In the genomic region with DNA sequence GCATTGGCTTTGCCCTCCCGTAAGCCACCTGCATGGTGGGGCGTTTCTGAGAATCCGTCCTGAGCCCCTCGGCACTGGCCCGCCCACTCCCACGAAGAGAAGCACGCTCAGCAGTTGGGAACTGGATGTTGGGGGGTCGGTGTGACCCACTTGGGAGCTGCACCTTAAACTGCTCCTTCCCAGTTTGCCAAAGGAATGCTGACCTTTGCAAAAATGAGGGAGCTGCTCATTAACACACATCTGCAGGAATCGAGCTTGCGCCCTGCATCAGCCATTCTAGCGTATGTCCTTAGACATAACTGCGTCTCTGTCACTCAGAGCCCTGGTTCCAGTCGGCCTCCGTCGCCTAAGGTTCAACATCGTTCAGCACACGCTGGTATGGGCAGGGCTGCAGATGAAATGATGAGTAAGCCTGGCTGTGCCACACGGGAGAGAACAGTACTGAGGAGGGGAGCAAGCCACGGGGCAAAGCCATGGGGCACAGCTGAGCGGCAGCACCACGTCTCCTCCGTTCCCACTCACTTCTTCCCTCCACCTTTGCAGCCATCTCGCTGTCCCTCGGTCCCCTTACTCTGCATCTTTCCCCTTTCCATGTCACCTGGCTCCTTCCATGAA, we compare ENCODE assay signal across 15 cellular contexts. TPM values are rescaled to one million over a fixed set of nuclear protein-coding genes. Genes with fewer than 3 reads are reported as not detected.
DNase-seq lines count a peak whose midpoint lies in the region; ATAC-seq and TF ChIP-seq lines count a peak whose summit lies in the region.
"Had no signal": no experiment of that assay in that cellular context is flagged by ENCODE, and none has a peak within 500 bp of the region (broad histone marks: within the 10 kb centered on the region; RNA-seq: fewer than 3 reads in every experiment).

No MANE protein-coding gene starts in this region.

- H3K79me1 ChIP-seq in trophoblast cell (ENCODE audit: low read length) = peaks cover 3% of the 10 kb centered on the region

- H3K4me2 ChIP-seq in BLaER1 (peak overlapping the region; percentile 81), trophoblast cell (ENCODE audit: low read length) (no peak overlapping the region)
- H3K4me2 ChIP-seq: hepatocyte had no signal

- H3K79me2 ChIP-seq in trophoblast cell (ENCODE audit: control insufficient read depth, insufficient read depth, low read length, poor library complexity) = no peaks in the 10 kb centered on the region
- H3K79me2 ChIP-seq: hepatocyte had no signal

- no peak overlapping the region for H3K18ac ChIP-seq in trophoblast cell (ENCODE audit: low read length)

- H3K4ac ChIP-seq in trophoblast cell (ENCODE audit: low read depth, low read length) = no peak overlapping the region

- peak; percentile 43 for DNase-seq in M059J (ENCODE audit: low read depth)
- peak; percentile 34 for DNase-seq in epithelial cell of esophagus (ENCODE audit: low read depth)
- DNase-seq in trophoblast cell = peak in 1 of 2 donors; percentile 28
- no peak for DNase-seq in ureter (ENCODE audit: low spot score)
- DNase-seq in cerebellum (ENCODE audit: low spot score) = no peak
- no peak for DNase-seq in MG63
- DNase-seq: activated T-cell treated with anti-CD3 and anti-CD28 coated beads for 4 hours, left lung, NCI-H1105 treated with DMSO at 0.1 percent for 48 hours, NCI-H446 had no signal

- H3K27me3 ChIP-seq in BLaER1 (no peaks in the 10 kb centered on the region), trophoblast cell (ENCODE audit: insufficient read depth, low read length) (no peaks in the 10 kb centered on the region), MG63 (peaks cover 2% of the 10 kb centered on the region; the same call in 1 of the 2 replicates)
- H3K27me3 ChIP-seq: hepatocyte, suprapubic skin had no signal

- TF ChIP-seq CTCF in epithelial cell of esophagus (IDR thresholded peaks at IDR 0.05; ENCODE audit: insufficient read depth, low read depth, low read length, missing control alignments) = no peak

- H3K4me3 ChIP-seq in BLaER1 (no peak overlapping the region), epithelial cell of esophagus (ENCODE audit: low read length) (no peak overlapping the region), trophoblast cell (ENCODE audit: low read depth, low read length) (no peak overlapping the region), MG63 (no peak overlapping the region)
- H3K4me3 ChIP-seq: GM12878, hepatocyte, left lung, suprapubic skin had no signal

- H3K23ac ChIP-seq in trophoblast cell (ENCODE audit: low read length) = no peak overlapping the region

- H3K4me1 ChIP-seq in BLaER1 (peaks cover 60% of the 10 kb centered on the region), trophoblast cell (ENCODE audit: control insufficient read depth in 1 of 2, insufficient read depth in 2 of 2, low read length in 2 of 2) (peaks cover 18 to 25% of the 10 kb centered on the region in 2 experiments)

- no peak for ATAC-seq in GM19324 (IDR thresholded peaks at IDR 0.05; ENCODE audit: low FRiP score, unreplicated experiment)
- ATAC-seq: GM12878 had no signal

- no peak overlapping the region for H4K12ac ChIP-seq in trophoblast cell (ENCODE audit: low read depth, low read length)

- no peak overlapping the region for H2BK5ac ChIP-seq in trophoblast cell (ENCODE audit: low read depth, low read length, poor library complexity)

- H2BK12ac ChIP-seq in trophoblast cell (ENCODE audit: low read length) = peak overlapping the region; percentile 1

- H2AFZ ChIP-seq in trophoblast cell (ENCODE audit: insufficient read depth, low read length, poor library complexity) = no peak overlapping the region
- H2AFZ ChIP-seq: hepatocyte had no signal

- H4K20me1 ChIP-seq in BLaER1 = no peaks in the 10 kb centered on the region

- no peak overlapping the region for H4K8ac ChIP-seq in trophoblast cell (ENCODE audit: low read depth, low read length)

- H4K91ac ChIP-seq in trophoblast cell (ENCODE audit: low read depth, low read length) = no peak overlapping the region

- H3K9me3 ChIP-seq in BLaER1 (no peaks in the 10 kb centered on the region), trophoblast cell (ENCODE audit: insufficient read depth, low read depth, low read length) (peaks cover 4% of the 10 kb centered on the region), MG63 (no peaks in the 10 kb centered on the region)
- H3K9me3 ChIP-seq: left lung, suprapubic skin had no signal

- no peak overlapping the region for H2BK120ac ChIP-seq in trophoblast cell (ENCODE audit: insufficient read depth, low read length, poor library complexity)

- H2AK5ac ChIP-seq in trophoblast cell (ENCODE audit: low read length) = no peak overlapping the region

- no CpG with 5 or more reads among the region's 24 CpGs for WGBS in trophoblast cell (ENCODE audit: extremely low coverage, insufficient coverage, insufficient read length)

- H3K9ac ChIP-seq in BLaER1 (peak overlapping the region; percentile 43; the same call in 1 of the 2 replicates), trophoblast cell (ENCODE audit: low read length) (no peak overlapping the region)

- H3K14ac ChIP-seq in trophoblast cell (ENCODE audit: low read length) = no peak overlapping the region

- peak overlapping the region; percentile 23; the same call in 1 of the 2 replicates for H3K27ac ChIP-seq in BLaER1
- no peak overlapping the region for H3K27ac ChIP-seq in trophoblast cell (ENCODE audit: low read depth, low read length)
- H3K27ac ChIP-seq: hepatocyte, left lung, suprapubic skin had no signal

- H3K36me3 ChIP-seq in BLaER1 (no peaks in the 10 kb centered on the region), trophoblast cell (ENCODE audit: control insufficient read depth in 1 of 2, insufficient read depth in 2 of 2, low read length in 2 of 2) (no peaks in the 10 kb centered on the region), MG63 (no peaks in the 10 kb centered on the region)
- H3K36me3 ChIP-seq: left lung, suprapubic skin had no signal

RNA-seq across cellular contexts. Expression of a gene that starts 28.8 kb away (rescaled TPM):
- 30.0 and 49.5 TPM in 2 replicates for total RNA-seq in M059J (2014; rRNA removed; shearing (Covaris generic))
- 24.9 and 25.0 TPM in 2 replicates for polyA plus RNA-seq in trophoblast cell (2013)
- 54.6 TPM for total RNA-seq in ureter
- total RNA-seq in cerebellum = 85.0 TPM
- total RNA-seq in MG63 (2014; rRNA removed; shearing (Covaris generic); ENCODE audit: low replicate concordance) = 16.6 and 34.4 TPM in 2 replicates

Comparison
In these comparisons a context has a peak if more than half of its experiments do, and no peak if none do; other contexts are left out.
1. DNase-seq: peak in M059J (single experiment) and epithelial cell of esophagus (single experiment); none in ureter (single experiment), cerebellum (single experiment) and MG63 (single experiment).